In the genomic region with DNA sequence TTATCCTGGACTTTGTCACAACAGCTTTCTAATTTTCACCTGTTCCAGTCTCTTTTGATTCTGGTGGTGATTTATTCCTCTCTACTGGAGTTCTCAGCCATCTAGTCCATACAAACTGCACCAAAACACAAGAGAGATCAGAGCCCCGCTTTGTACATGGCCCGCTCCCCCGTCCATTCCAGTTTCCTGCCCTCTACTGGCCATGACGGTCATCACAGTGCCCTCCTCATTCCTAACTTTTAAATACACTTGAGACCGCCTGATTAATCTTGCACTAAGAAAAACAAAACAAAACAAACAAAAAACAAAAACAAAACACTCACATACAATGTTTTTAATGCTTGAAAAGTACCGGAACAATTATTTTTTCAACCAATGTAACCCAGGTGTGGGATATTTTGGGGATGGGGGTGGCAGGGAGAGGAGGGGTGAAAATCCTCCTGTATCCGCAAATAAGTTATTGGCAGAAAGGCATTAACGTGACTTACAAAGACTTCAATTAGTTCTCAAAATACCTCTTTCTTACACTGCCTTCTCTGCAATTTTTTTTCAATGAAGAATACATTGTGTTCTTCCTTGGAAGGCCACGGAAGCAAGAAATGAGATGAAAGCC, we compare ENCODE assay signal across 9 cellular contexts.
DNase-seq lines count a peak whose midpoint lies in the region; ATAC-seq and TF ChIP-seq lines count a peak whose summit lies in the region.
"Had no signal": no experiment of that assay in that cellular context is flagged by ENCODE, and none has a peak within 500 bp of the region (broad histone marks: within the 10 kb centered on the region; RNA-seq: fewer than 3 reads in every experiment).

No MANE protein-coding gene starts in this region.

- H3K4me1 ChIP-seq in thyroid gland (peaks cover 0 to 9% of the 10 kb centered on the region in 2 donors), prostate gland (replicated peaks) (no peaks in the 10 kb centered on the region)

- peak; percentile 62 for ATAC-seq in GM21786 (IDR thresholded peaks at IDR 0.05; ENCODE audit: unreplicated experiment)
- ATAC-seq: mucosa of descending colon had no signal

- H3K36me3 ChIP-seq in thyroid gland (no peaks in the 10 kb centered on the region), prostate gland (no peaks in the 10 kb centered on the region)

- H3K4me3 Mint-ChIP-seq in CD14-positive monocyte = no peak overlapping the region
- no peak overlapping the region for H3K4me3 Mint-ChIP-seq in activated T-helper 2 cell treated with anti-CD3 and anti-CD28 coated beads, Interferon-gamma antibody, Interleukin-2, Interleukin-4, amounts not matched to agents 10 μg/mL and 5 μg/mL and 100 μg/mL, durations not matched to agents 14 hours and 24 hours and 36 hours (ENCODE audit: low read depth)

- H3K27me3 ChIP-seq in thyroid gland (no peaks in the 10 kb centered on the region), prostate gland (replicated peaks; ENCODE audit: insufficient read depth) (no peaks in the 10 kb centered on the region)

- no peaks in the 10 kb centered on the region for H3K9me3 ChIP-seq in thyroid gland
- no peaks in the 10 kb centered on the region for H3K9me3 ChIP-seq in prostate gland
- H3K9me3 ChIP-seq: mucosa of descending colon had no signal

- no peak overlapping the region for H3K4me3 ChIP-seq in fibroblast of pulmonary artery (replicated peaks; ENCODE audit: low read depth, low read length)
- no peak overlapping the region for H3K4me3 ChIP-seq in thyroid gland (replicated peaks in 1 of 3)
- H3K4me3 ChIP-seq in prostate gland = no peak overlapping the region
- H3K4me3 ChIP-seq: mucosa of descending colon had no signal

- 70 to 71% methylated on average over 9 of the region's 9 CpGs for WGBS in thyroid gland, 2 donors
- WGBS in prostate gland = 73% methylated on average over 9 of the region's 9 CpGs

- no peak overlapping the region for H3K27ac Mint-ChIP-seq in CD14-positive monocyte
- no peak overlapping the region for H3K27ac Mint-ChIP-seq in activated T-helper 2 cell treated with anti-CD3 and anti-CD28 coated beads, Interferon-gamma antibody, Interleukin-2, Interleukin-4, amounts not matched to agents 10 μg/mL and 5 μg/mL and 100 μg/mL, durations not matched to agents 14 hours and 24 hours and 36 hours

- H3K27ac ChIP-seq in thyroid gland (no peak overlapping the region), prostate gland (no peak overlapping the region)

- H3K4me1 Mint-ChIP-seq in CD14-positive monocyte = no peaks in the 10 kb centered on the region
- H3K4me1 Mint-ChIP-seq in activated T-helper 2 cell treated with anti-CD3 and anti-CD28 coated beads, Interferon-gamma antibody, Interleukin-2, Interleukin-4, amounts not matched to agents 10 μg/mL and 5 μg/mL and 100 μg/mL, durations not matched to agents 14 hours and 24 hours and 36 hours (ENCODE audit: low read depth) = no peaks in the 10 kb centered on the region

- no peaks in the 10 kb centered on the region for H3K36me3 Mint-ChIP-seq in CD14-positive monocyte
- no peaks in the 10 kb centered on the region for H3K36me3 Mint-ChIP-seq in activated T-helper 2 cell treated with anti-CD3 and anti-CD28 coated beads, Interferon-gamma antibody, Interleukin-2, Interleukin-4, amounts not matched to agents 10 μg/mL and 5 μg/mL and 100 μg/mL, durations not matched to agents 14 hours and 24 hours and 36 hours (ENCODE audit: low read depth)

- TF ChIP-seq POLR2A in thyroid gland (IDR thresholded peaks at IDR 0.05) (no peak), prostate gland (IDR thresholded peaks at IDR 0.05) (no peak)

- intact Hi-C loops in CD14-positive monocyte (cut with micrococcal nuclease) (no loop called here), thyroid gland (cut with DNase I) (no loop called here), prostate gland (cut with DNase I) (loop anchor here (5.0 kb wide), 1 partner anchor 88 kb away; no protein-coding TSS in a partner anchor)
- intact Hi-C loops in activated T-helper 2 cell treated with anti-CD3 and anti-CD28 coated beads, Interferon-gamma antibody, Interleukin-2, Interleukin-4, amounts not matched to agents 10 μg/mL and 5 μg/mL and 100 μg/mL, durations not matched to agents 14 hours and 24 hours and 36 hours (cut with micrococcal nuclease) = no loop called here

- TF ChIP-seq CTCF in CD14-positive monocyte (IDR thresholded peaks at IDR 0.05) = peak; percentile 24
- TF ChIP-seq CTCF in fibroblast of pulmonary artery (IDR thresholded peaks at IDR 0.05; ENCODE audit: low read length, missing control alignments) = peak; percentile 57
- peak in 5 of 6 experiments; percentile 20 to 45 (median 32) for TF ChIP-seq CTCF in thyroid gland (IDR thresholded peaks at IDR 0.05)
- peak in 1 of 4 experiments; percentile 18 for TF ChIP-seq CTCF in prostate gland (IDR thresholded peaks at IDR 0.05)

- DNase-seq in CD14-positive monocyte (ENCODE audit: low spot score) (no peak), NCI-H748 (lab: John Stamatoyannopoulos, UW; ENCODE audit: unreplicated experiment) (peak; percentile 88), fibroblast of pulmonary artery (ENCODE audit: low read depth) (peak; percentile 18), thyroid gland (peak; percentile 16 to 22), prostate gland (ENCODE audit: low spot score) (no peak), T-helper 9 cell (no peak)
- DNase-seq in activated T-helper 2 cell treated with anti-CD3 and anti-CD28 coated beads, Interferon-gamma antibody, Interleukin-2, Interleukin-4, amounts not matched to agents 10 μg/mL and 5 μg/mL and 100 μg/mL, durations not matched to agents 14 hours and 24 hours and 36 hours (ENCODE audit: low spot score) = no peak

- peaks cover 1 to 9% (median 5%) of the 10 kb centered on the region in 7 donors for H3K9me3 Mint-ChIP-seq in CD14-positive monocyte
- H3K9me3 Mint-ChIP-seq in activated T-helper 2 cell treated with anti-CD3 and anti-CD28 coated beads, Interferon-gamma antibody, Interleukin-2, Interleukin-4, amounts not matched to agents 10 μg/mL and 5 μg/mL and 100 μg/mL, durations not matched to agents 14 hours and 24 hours and 36 hours = no peaks in the 10 kb centered on the region

- peaks cover 0 to 7% (median 2%) of the 10 kb centered on the region in 3 donors for H3K27me3 Mint-ChIP-seq in CD14-positive monocyte (ENCODE audit: low read depth in 3 of 3)
- H3K27me3 Mint-ChIP-seq in activated T-helper 2 cell treated with anti-CD3 and anti-CD28 coated beads, Interferon-gamma antibody, Interleukin-2, Interleukin-4, amounts not matched to agents 10 μg/mL and 5 μg/mL and 100 μg/mL, durations not matched to agents 14 hours and 24 hours and 36 hours (ENCODE audit: low read depth) = peaks cover 3% of the 10 kb centered on the region

Comparison
In these comparisons a context has a peak if more than half of its experiments do, and no peak if none do; other contexts are left out.
1. DNase-seq: peak in NCI-H748 (single experiment), fibroblast of pulmonary artery (single experiment) and thyroid gland (2 of 2); none in CD14-positive monocyte (single experiment), prostate gland (single experiment), T-helper 9 cell (single experiment) and activated T-helper 2 cell treated with anti-CD3 and anti-CD28 coated beads, Interferon-gamma antibody, Interleukin-2, Interleukin-4, amounts not matched to agents 10 μg/mL and 5 μg/mL and 100 μg/mL, durations not matched to agents 14 hours and 24 hours and 36 hours (single experiment).